ENCODE assay signal across 8 cellular contexts in genomic region chr10:88311264-88311663, GRCh38.
"Had no signal": no experiment of that assay in that cellular context is flagged by ENCODE, and none has a peak within 500 bp of the region (broad histone marks: within the 10 kb centered on the region; RNA-seq: fewer than 3 reads in every experiment).

No MANE protein-coding gene starts in this region.

- H3K4me3 ChIP-seq: GM23248, K562 had no signal

- H3K27ac ChIP-seq: GM23248 had no signal

- ATAC-seq: K562 had no signal

- FAIRE-seq: HTR-8/SVneo, K562 had no signal

- H2AFZ ChIP-seq: GM23248 had no signal

- H3K9ac ChIP-seq: GM23248 had no signal

- DNase-seq: GM23248, GOT3, H9, HCEC 1CT, IMR-90, KG1 had no signal
